ENCODE assay signal across 8 cellular contexts in the genomic region with DNA sequence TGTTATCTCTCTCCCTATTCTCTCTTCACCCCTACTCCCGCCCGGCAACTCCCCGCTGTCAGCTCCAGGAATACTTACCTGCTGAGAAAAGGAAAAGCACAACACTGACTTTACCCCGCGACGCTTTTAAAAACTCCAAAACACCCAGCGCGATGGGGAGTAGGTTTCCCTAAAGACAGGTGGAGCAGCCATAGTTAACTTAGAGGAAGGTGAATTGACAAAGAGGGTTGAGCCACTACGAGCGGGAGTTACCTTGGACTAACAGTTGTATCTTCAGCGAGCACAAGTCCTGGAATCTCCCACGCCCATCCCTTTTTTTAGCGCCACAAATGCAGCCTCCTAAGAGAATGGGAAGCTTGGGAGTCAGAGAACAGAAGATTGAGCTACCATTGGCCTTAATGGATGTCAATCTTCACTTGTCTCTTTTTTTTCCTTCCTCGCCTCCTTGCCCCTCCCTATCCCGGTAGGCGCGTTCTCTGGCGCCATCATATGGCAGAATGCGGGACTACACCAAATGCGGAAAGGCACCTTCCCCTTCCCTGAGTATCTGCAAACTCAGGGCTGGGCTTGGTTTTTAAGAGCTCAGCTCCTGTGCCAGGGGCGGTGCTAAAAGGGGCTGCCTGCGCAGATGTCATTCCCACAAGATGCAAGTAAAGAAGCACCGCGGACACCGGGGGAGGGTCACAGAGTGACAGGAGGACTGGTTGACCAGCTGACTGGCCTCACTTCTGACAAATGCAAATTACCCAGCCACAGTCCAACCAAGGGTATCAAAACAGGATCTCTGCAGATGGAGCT. TPM values are rescaled to one million over a fixed set of nuclear protein-coding genes. Genes with fewer than 3 reads are reported as not detected.
DNase-seq lines count a peak whose midpoint lies in the region; ATAC-seq and TF ChIP-seq lines count a peak whose summit lies in the region.
"Not testable (repeated sequence)": the region's sequence is repeated elsewhere in the genome, so short reads cannot be mapped to it uniquely, and the experiment has no call there.

No MANE protein-coding gene starts in this region.

- H3K4me1 Mint-ChIP-seq in chondrocyte (ENCODE audit: low read depth), result not testable (repeated sequence)

- ATAC-seq in GM19043 (IDR thresholded peaks at IDR 0.05; ENCODE audit: low read depth, unreplicated experiment) (peak; percentile 89), HG03342 (IDR thresholded peaks at IDR 0.05; ENCODE audit: unreplicated experiment) (peak; percentile 89)

- not testable (repeated sequence) for H3K27ac Mint-ChIP-seq in chondrocyte (ENCODE audit: unreplicated experiment)

- not testable (repeated sequence) for H3K36me3 Mint-ChIP-seq in chondrocyte (ENCODE audit: low read depth)

- H3K9me3 Mint-ChIP-seq in chondrocyte (ENCODE audit: low read depth), result not testable (repeated sequence)

- DNase-seq in AML-193 (lab: John Stamatoyannopoulos, UW) (peak; percentile 74 to 79), NCI-H345 (lab: John Stamatoyannopoulos, UW) (peak; percentile 90), kidney glomerular epithelial cell (lab: John Stamatoyannopoulos, UW) (peak; percentile 86)
- DNase-seq in activated CD4-positive, alpha-beta T cell treated with anti-CD3 and anti-CD28 coated beads for 1 hour, result peak; percentile 56
- not testable (repeated sequence) for DNase-seq in chondrocyte (ENCODE audit: low spot score)
- DNase-seq in stimulated activated CD4-positive, alpha-beta T cell treated with anti-CD3 and anti-CD28 coated beads, Interleukin-15, amount 100 ng/mL, for 24 hours, result peak; percentile 88

- peaks cover 48% of the 10 kb centered on the region for H3K27me3 Mint-ChIP-seq in chondrocyte (ENCODE audit: low read depth)

- TF ChIP-seq CTCF in chondrocyte (IDR thresholded peaks at IDR 0.05), result peak; percentile 73

- H3K4me3 Mint-ChIP-seq in chondrocyte (ENCODE audit: unreplicated experiment), result peak overlapping the region; percentile 17

RNA-seq across cellular contexts. Expression of a gene that starts 27.8 kb away (rescaled TPM):
- total RNA-seq in chondrocyte, result not detected in 3 replicates

RNA-seq across cellular contexts. Expression of a gene that starts 48.7 kb away (rescaled TPM):
- total RNA-seq in chondrocyte, result 1.3 to 7.6 TPM (median 1.6 TPM) in 3 replicates
